Comparison of ENCODE assay signal across 20 cellular contexts in the genomic region with DNA sequence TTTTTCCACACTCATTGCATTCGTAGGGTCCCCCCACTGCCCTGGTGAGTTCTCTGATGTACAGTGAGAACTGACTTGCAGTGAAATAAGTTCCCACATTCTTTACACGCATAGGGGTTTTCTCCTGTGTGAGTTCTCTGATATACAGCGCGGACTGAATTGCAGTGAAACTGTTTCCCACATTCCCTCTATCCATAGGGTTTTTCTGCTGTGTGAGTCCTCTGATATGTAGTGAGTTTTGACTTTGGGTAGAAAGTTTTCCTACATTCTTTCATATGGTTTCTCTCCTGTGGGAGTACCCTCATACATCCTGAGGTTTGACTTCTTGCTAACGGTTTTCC.
DNase-seq lines count a peak whose midpoint lies in the region; ATAC-seq, FAIRE-seq and TF ChIP-seq lines count a peak whose summit lies in the region.
"Had no signal": no experiment of that assay in that cellular context is flagged by ENCODE, and none has a peak within 500 bp of the region (broad histone marks: within the 10 kb centered on the region; RNA-seq: fewer than 3 reads in every experiment).

No MANE protein-coding gene starts in this region.

- DNase-seq in right cardiac atrium = no peak
- no peak for DNase-seq in cardiac septum (ENCODE audit: low spot score)
- no peak for DNase-seq in GM12878 (ENCODE audit: low read depth, low spot score)
- DNase-seq in mesenchymal stem cell = peak; percentile 1
- no peak for DNase-seq in iPS-NIHi11 (ENCODE audit: low spot score)
- DNase-seq: Caco-2; CD4-positive, CD25-positive, alpha-beta regulatory T cell; CD8-positive, alpha-beta T cell; DMS153; DND-41; GOT3; H7; HCEC 1CT had no signal

- POLR2A ChIA-PET in GM12878 (lab: Charles Lee) = no interaction called here

- H3K9ac ChIP-seq in GM12878 (ENCODE audit: control insufficient read depth, insufficient read depth, low read length) = no peak overlapping the region
- no peak overlapping the region for H3K9ac ChIP-seq in mesenchymal stem cell (ENCODE audit: low read length)
- H3K9ac ChIP-seq: BLaER1 had no signal

- H3K27ac ChIP-seq in right cardiac atrium (ENCODE audit: low read length) (no peak overlapping the region), GM12878 (ENCODE audit: control insufficient read depth, insufficient read depth) (no peak overlapping the region), mesenchymal stem cell (ENCODE audit: low read length, poor library complexity, severe bottlenecking) (no peak overlapping the region)
- H3K27ac ChIP-seq: 22Rv1, BLaER1, C4-2B had no signal

- ATAC-seq in right cardiac atrium (no peak), GM12878 (no peak), GM21381 (IDR thresholded peaks at IDR 0.05; ENCODE audit: unreplicated experiment) (no peak)
- ATAC-seq: CD8-positive, alpha-beta T cell had no signal

- intact Hi-C loops in right cardiac atrium (cut with DNase I) = no loop called here
- intact Hi-C loops in cardiac septum (cut with DNase I) = no loop called here
- intact Hi-C loops in GM12878 (cut with micrococcal nuclease; ENCODE audit: unreplicated experiment) = no loop called here

- no peak overlapping the region for H2AK5ac ChIP-seq in mesenchymal stem cell (ENCODE audit: low read length, severe bottlenecking)

- no peak overlapping the region for H3K4ac ChIP-seq in mesenchymal stem cell (ENCODE audit: low read depth in 1 of 2, low read length in 2 of 2)

- CTCF ChIA-PET in GM12878 (lab: Yijun Ruan, JAX) = no interaction called here

- H3K4me2 ChIP-seq in GM12878 (ENCODE audit: control insufficient read depth, insufficient read depth) = no peak overlapping the region
- no peak overlapping the region for H3K4me2 ChIP-seq in mesenchymal stem cell (ENCODE audit: low read length, poor library complexity, severe bottlenecking)
- H3K4me2 ChIP-seq: BLaER1 had no signal

- H3K36me3 ChIP-seq in GM12878 (ENCODE audit: control insufficient read depth in 2 of 2, insufficient read depth in 2 of 2, low read length in 1 of 2) (no peaks in the 10 kb centered on the region), mesenchymal stem cell (ENCODE audit: control insufficient read depth in 1 of 2, insufficient read depth in 2 of 2, low read depth in 1 of 2, low read length in 2 of 2) (no peaks in the 10 kb centered on the region)
- H3K36me3 ChIP-seq: BLaER1 had no signal

- H2BK120ac ChIP-seq in mesenchymal stem cell (ENCODE audit: low read depth, low read length) = no peak overlapping the region

- H4K20me1 ChIP-seq in GM12878 (ENCODE audit: control insufficient read depth, insufficient read depth) = no peaks in the 10 kb centered on the region
- H4K20me1 ChIP-seq: BLaER1 had no signal

- no peaks in the 10 kb centered on the region for H3K79me1 ChIP-seq in mesenchymal stem cell (replicated peaks; ENCODE audit: low read length, poor library complexity, severe bottlenecking)

- no peak overlapping the region for H2BK5ac ChIP-seq in mesenchymal stem cell (ENCODE audit: low read depth, low read length, poor library complexity, severe bottlenecking)

- H2AFZ ChIP-seq in GM12878 (ENCODE audit: control insufficient read depth, low read depth, low read length) (no peak overlapping the region), mesenchymal stem cell (ENCODE audit: low read depth, low read length) (no peak overlapping the region)

- TF ChIP-seq RAD21 in GM12878 (IDR thresholded peaks at IDR 0.05; ENCODE audit: insufficient read depth, low read depth, low read length) = no peak

- no peak for TF ChIP-seq EP300 in GM12878 (IDR thresholded peaks at IDR 0.05; ENCODE audit: borderline replicate concordance in 1 of 2, control insufficient read depth in 1 of 2, low read depth in 2 of 2, low read length in 2 of 2)

- RAD21 ChIA-PET in GM12878 (lab: Charles Lee; ENCODE audit: unreplicated experiment) = no interaction called here

- H3K14ac ChIP-seq in mesenchymal stem cell (ENCODE audit: low read length in 2 of 2) = no peak overlapping the region

- H3K18ac ChIP-seq in mesenchymal stem cell (ENCODE audit: low read depth in 1 of 2, low read length in 2 of 2) = no peak overlapping the region

- H4K91ac ChIP-seq in mesenchymal stem cell (ENCODE audit: low read length) = no peak overlapping the region

- FAIRE-seq in GM12878 (lab: Jason Lieb, UNC) = no peak
- FAIRE-seq: A204.1, G401.6, GM19239 had no signal

- no peaks in the 10 kb centered on the region for H3K79me2 ChIP-seq in GM12878 (ENCODE audit: control insufficient read depth, insufficient read depth, low read length)

- no TSS peak for BruUV-seq in GM12878 (replicated peaks; lab: Mats Ljungman, UMichigan)

- H2BK15ac ChIP-seq in mesenchymal stem cell (ENCODE audit: low read depth, poor library complexity, severe bottlenecking) = no peak overlapping the region

- H2BK12ac ChIP-seq in mesenchymal stem cell (ENCODE audit: low read length in 2 of 2) = no peak overlapping the region

- SMC1A ChIA-PET in GM12878 (lab: Charles Lee; ENCODE audit: uncharacterized antibody, unreplicated experiment) = no interaction called here

- H3K9me3 ChIP-seq in right cardiac atrium (ENCODE audit: control insufficient read depth, low read length) (peaks cover 23% of the 10 kb centered on the region), GM12878 (replicated peaks; ENCODE audit: control insufficient read depth, insufficient read depth, low read length) (peaks cover 6% of the 10 kb centered on the region), mesenchymal stem cell (ENCODE audit: control insufficient read depth, low read length) (peaks cover 89% of the 10 kb centered on the region)

- 85% methylated on average over 5 of the region's 5 CpGs for WGBS in right cardiac atrium
- WGBS in GM12878 (ENCODE audit: insufficient coverage, insufficient replicate concordance, low lambda C conversion rate, missing lambda C conversion rate) = 50% methylated on average over 5 of the region's 5 CpGs
- WGBS in mesenchymal stem cell = 61% methylated on average over 2 of the region's 5 CpGs

- in situ Hi-C loops in GM12878 (cut with MboI) = no loop called here

- no peak for TF ChIP-seq CTCF in GM12878 (IDR thresholded peaks at IDR 0.05 in 2 of 3, conservative IDR thresholded peaks at IDR 0.05 in 1 of 3; ENCODE audit: control insufficient read depth in 2 of 3, extremely low read depth in 1 of 3, insufficient read depth in 1 of 3, low read depth in 3 of 3, low read length in 3 of 3)

- H3K27me3 ChIP-seq in right cardiac atrium (ENCODE audit: control insufficient read depth, insufficient read depth) (no peaks in the 10 kb centered on the region), GM12878 (replicated peaks in 1 of 2; ENCODE audit: control insufficient read depth in 2 of 2, insufficient read depth in 2 of 2, low read length in 1 of 2) (no peaks in the 10 kb centered on the region), mesenchymal stem cell (ENCODE audit: control insufficient read depth in 1 of 2, insufficient read depth in 1 of 2, low read length in 2 of 2) (no peaks in the 10 kb centered on the region)
- H3K27me3 ChIP-seq: BLaER1 had no signal

- H3K23ac ChIP-seq in mesenchymal stem cell (ENCODE audit: low read length in 2 of 2) = no peak overlapping the region

- H3K4me1 ChIP-seq in right cardiac atrium (ENCODE audit: control insufficient read depth, insufficient read depth, low read length) (no peaks in the 10 kb centered on the region), GM12878 (ENCODE audit: control insufficient read depth, insufficient read depth, low read length) (no peaks in the 10 kb centered on the region), mesenchymal stem cell (ENCODE audit: control insufficient read depth, insufficient read depth, low read depth, low read length) (no peaks in the 10 kb centered on the region)
- H3K4me1 ChIP-seq: BLaER1, Caco-2 had no signal

- TF ChIP-seq POLR2A in GM12878 (IDR thresholded peaks at IDR 0.05; ENCODE audit: low read depth, low read length) = no peak

- H3K4me3 ChIP-seq in right cardiac atrium (ENCODE audit: low read length) = peak overlapping the region; percentile 9
- no peak overlapping the region for H3K4me3 ChIP-seq in GM12878
- peak overlapping the region in 1 of 2 experiments; percentile 38 for H3K4me3 ChIP-seq in mesenchymal stem cell (ENCODE audit: insufficient read depth in 1 of 2, low read depth in 1 of 2, low read length in 2 of 2)
- H3K4me3 ChIP-seq: BLaER1 had no signal

- H4K8ac ChIP-seq in mesenchymal stem cell (ENCODE audit: low read length) = no peak overlapping the region

TF ChIP-seq in GM12878, 131 proteins besides CTCF, POLR2A, EP300 and RAD21:
- TF ChIP-seq, protein P1, sequence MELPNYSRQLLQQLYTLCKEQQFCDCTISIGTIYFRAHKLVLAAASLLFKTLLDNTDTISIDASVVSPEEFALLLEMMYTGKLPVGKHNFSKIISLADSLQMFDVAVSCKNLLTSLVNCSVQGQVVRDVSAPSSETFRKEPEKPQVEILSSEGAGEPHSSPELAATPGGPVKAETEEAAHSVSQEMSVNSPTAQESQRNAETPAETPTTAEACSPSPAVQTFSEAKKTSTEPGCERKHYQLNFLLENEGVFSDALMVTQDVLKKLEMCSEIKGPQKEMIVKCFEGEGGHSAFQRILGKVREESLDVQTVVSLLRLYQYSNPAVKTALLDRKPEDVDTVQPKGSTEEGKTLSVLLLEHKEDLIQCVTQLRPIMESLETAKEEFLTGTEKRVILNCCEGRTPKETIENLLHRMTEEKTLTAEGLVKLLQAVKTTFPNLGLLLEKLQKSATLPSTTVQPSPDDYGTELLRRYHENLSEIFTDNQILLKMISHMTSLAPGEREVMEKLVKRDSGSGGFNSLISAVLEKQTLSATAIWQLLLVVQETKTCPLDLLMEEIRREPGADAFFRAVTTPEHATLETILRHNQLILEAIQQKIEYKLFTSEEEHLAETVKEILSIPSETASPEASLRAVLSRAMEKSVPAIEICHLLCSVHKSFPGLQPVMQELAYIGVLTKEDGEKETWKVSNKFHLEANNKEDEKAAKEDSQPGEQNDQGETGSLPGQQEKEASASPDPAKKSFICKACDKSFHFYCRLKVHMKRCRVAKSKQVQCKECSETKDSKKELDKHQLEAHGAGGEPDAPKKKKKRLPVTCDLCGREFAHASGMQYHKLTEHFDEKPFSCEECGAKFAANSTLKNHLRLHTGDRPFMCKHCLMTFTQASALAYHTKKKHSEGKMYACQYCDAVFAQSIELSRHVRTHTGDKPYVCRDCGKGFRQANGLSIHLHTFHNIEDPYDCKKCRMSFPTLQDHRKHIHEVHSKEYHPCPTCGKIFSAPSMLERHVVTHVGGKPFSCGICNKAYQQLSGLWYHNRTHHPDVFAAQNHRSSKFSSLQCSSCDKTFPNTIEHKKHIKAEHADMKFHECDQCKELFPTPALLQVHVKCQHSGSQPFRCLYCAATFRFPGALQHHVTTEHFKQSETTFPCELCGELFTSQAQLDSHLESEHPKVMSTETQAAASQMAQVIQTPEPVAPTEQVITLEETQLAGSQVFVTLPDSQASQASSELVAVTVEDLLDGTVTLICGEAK (IDR thresholded peaks at IDR 0.05; ENCODE audit: borderline replicate concordance) = no peak
- peak; percentile 53 for TF ChIP-seq ZNF274 (IDR thresholded peaks at IDR 0.05; ENCODE audit: insufficient read depth, insufficient read length)
